Comparison of ENCODE assay signal across 8 cellular contexts in genomic region chr14:105421723-105422615, GRCh38. TPM values are rescaled to one million over a fixed set of nuclear protein-coding genes. Genes with fewer than 3 reads are reported as not detected.
DNase-seq lines count a peak whose midpoint lies in the region; ATAC-seq, FAIRE-seq and TF ChIP-seq lines count a peak whose summit lies in the region.
"Had no signal": no experiment of that assay in that cellular context is flagged by ENCODE, and none has a peak within 500 bp of the region (broad histone marks: within the 10 kb centered on the region; RNA-seq: fewer than 3 reads in every experiment).

No MANE protein-coding gene starts in this region.

- H3K4me3 ChIP-seq in GM23338 (peak overlapping the region; percentile 86; the same call in 1 of the 2 replicates), WI38 (ENCODE audit: low read depth, low read length) (peak overlapping the region; percentile 75), kidney (ENCODE audit: low read length in 2 of 2) (no peak overlapping the region)

- no peaks in the 10 kb centered on the region for H3K27me3 ChIP-seq in GM23338 (ENCODE audit: insufficient read depth)

- no peaks in the 10 kb centered on the region for H3K36me3 ChIP-seq in GM23338 (ENCODE audit: insufficient read depth)
- H3K36me3 ChIP-seq in kidney (ENCODE audit: control insufficient read depth in 1 of 2, insufficient read depth in 2 of 2, low read length in 2 of 2) = peaks cover 0 to 4% of the 10 kb centered on the region in 2 donors

- H3K9me3 Mint-ChIP-seq in GM23338 = no peaks in the 10 kb centered on the region; the same call in 2 of the 3 replicates
- peaks cover 11% of the 10 kb centered on the region for H3K9me3 Mint-ChIP-seq in glutamatergic neuron (ENCODE audit: unreplicated experiment)
- H3K9me3 Mint-ChIP-seq in stimulated activated memory B cell treated with anti-CD40 and anti-IgM and Interleukin-4, amounts not matched to agents 10 μg/mL and 1 μg/mL and 100 μg/mL, for 72 hours = no peaks in the 10 kb centered on the region

- TF ChIP-seq CTCF in GM23338 (conservative IDR thresholded peaks at IDR 0.05; ENCODE audit: low read depth in 2 of 2) (no peak), WI38 (IDR thresholded peaks at IDR 0.05; ENCODE audit: low read depth, low read length) (no peak), glutamatergic neuron (IDR thresholded peaks at IDR 0.05; ENCODE audit: partially characterized antibody, unreplicated experiment) (no peak), kidney (IDR thresholded peaks at IDR 0.05; ENCODE audit: borderline replicate concordance, extremely low read depth, insufficient read depth) (no peak)

- H3K27ac ChIP-seq in GM23338 (ENCODE audit: low read depth) = no peak overlapping the region
- H3K27ac ChIP-seq in kidney (ENCODE audit: low read depth in 2 of 2, low read length in 2 of 2) = no peak overlapping the region

- DNase-seq in GM23338 (ENCODE audit: low spot score) = no peak
- DNase-seq in glutamatergic neuron = no peak
- no peak for DNase-seq in HUDEP-2 (lab: John Stamatoyannopoulos, UW; ENCODE audit: unreplicated experiment in 76 of 76)
- no peak for DNase-seq in kidney
- DNase-seq: MV-4-11 had no signal

- peaks cover 70% of the 10 kb centered on the region for H3K79me2 ChIP-seq in GM23338 (replicated peaks; ENCODE audit: insufficient read depth)

- ATAC-seq in GM23338 (no peak), HG03175 (IDR thresholded peaks at IDR 0.05; ENCODE audit: unreplicated experiment) (no peak)
- ATAC-seq in stimulated activated memory B cell treated with anti-CD40 and anti-IgM and Interleukin-4, amounts not matched to agents 10 μg/mL and 1 μg/mL and 100 μg/mL, for 72 hours = peak; percentile 22

- peak overlapping the region; percentile 92; the same call in 1 of the 2 replicates for H3K4me2 ChIP-seq in GM23338

- H3K4me1 Mint-ChIP-seq in GM23338 = peaks cover 17% of the 10 kb centered on the region
- peaks cover 29% of the 10 kb centered on the region for H3K4me1 Mint-ChIP-seq in glutamatergic neuron (ENCODE audit: low read depth, unreplicated experiment)
- peaks cover 39% of the 10 kb centered on the region for H3K4me1 Mint-ChIP-seq in stimulated activated memory B cell treated with anti-CD40 and anti-IgM and Interleukin-4, amounts not matched to agents 10 μg/mL and 1 μg/mL and 100 μg/mL, for 72 hours

- H3K9ac ChIP-seq in kidney (ENCODE audit: low read length in 2 of 2) = no peak overlapping the region

- H3K27ac Mint-ChIP-seq in GM23338 (no peak overlapping the region), glutamatergic neuron (ENCODE audit: unreplicated experiment) (no peak overlapping the region)
- H3K27ac Mint-ChIP-seq in stimulated activated memory B cell treated with anti-CD40 and anti-IgM and Interleukin-4, amounts not matched to agents 10 μg/mL and 1 μg/mL and 100 μg/mL, for 72 hours = peak overlapping the region; percentile 89

- H3K27me3 Mint-ChIP-seq in GM23338 (ENCODE audit: insufficient read depth, low read depth, poor library complexity) (peaks cover 19% of the 10 kb centered on the region), glutamatergic neuron (ENCODE audit: unreplicated experiment) (peaks cover 9% of the 10 kb centered on the region)
- H3K27me3 Mint-ChIP-seq in stimulated activated memory B cell treated with anti-CD40 and anti-IgM and Interleukin-4, amounts not matched to agents 10 μg/mL and 1 μg/mL and 100 μg/mL, for 72 hours = peaks cover 14% of the 10 kb centered on the region

- intact Hi-C loops in kidney (cut with DNase I) = no loop called here

- H3K4me3 Mint-ChIP-seq in GM23338 (peak overlapping the region; percentile 94), glutamatergic neuron (ENCODE audit: unreplicated experiment) (peak overlapping the region; percentile 30)
- peak overlapping the region; percentile 95 for H3K4me3 Mint-ChIP-seq in stimulated activated memory B cell treated with anti-CD40 and anti-IgM and Interleukin-4, amounts not matched to agents 10 μg/mL and 1 μg/mL and 100 μg/mL, for 72 hours

- FAIRE-seq in kidney (lab: Jason Lieb, UNC) = no peak

- no peaks in the 10 kb centered on the region for H3K9me2 ChIP-seq in GM23338 (ENCODE audit: insufficient read depth)

- H3K36me3 Mint-ChIP-seq in GM23338 (ENCODE audit: low read depth) = peaks cover 28% of the 10 kb centered on the region
- peaks cover under 1% of the 10 kb centered on the region for H3K36me3 Mint-ChIP-seq in glutamatergic neuron (ENCODE audit: unreplicated experiment)
- peaks cover 13% of the 10 kb centered on the region for H3K36me3 Mint-ChIP-seq in stimulated activated memory B cell treated with anti-CD40 and anti-IgM and Interleukin-4, amounts not matched to agents 10 μg/mL and 1 μg/mL and 100 μg/mL, for 72 hours

- no peak overlapping the region for H2AFZ ChIP-seq in GM23338

- peaks cover 0 to 1% of the 10 kb centered on the region in 2 donors for H3K9me3 ChIP-seq in kidney (ENCODE audit: control insufficient read depth in 1 of 2, low read length in 2 of 2)

- peaks cover 18% of the 10 kb centered on the region for H3K4me1 ChIP-seq in GM23338 (ENCODE audit: insufficient read depth)
- H3K4me1 ChIP-seq in kidney (ENCODE audit: control insufficient read depth in 1 of 2, insufficient read depth in 1 of 2, low read depth in 1 of 2, low read length in 2 of 2) = peaks cover 0 to 19% of the 10 kb centered on the region in 2 donors

- H3F3A ChIP-seq in GM23338 (replicated peaks; ENCODE audit: low read depth) = no peaks in the 10 kb centered on the region

- peaks cover 38% of the 10 kb centered on the region for H4K20me1 ChIP-seq in GM23338 (replicated peaks; ENCODE audit: insufficient read depth)

TF ChIP-seq in GM23338, 12 proteins besides CTCF, POLR2A, EP300 and RAD21 (continues in another document):
- TF ChIP-seq STAT1 (IDR thresholded peaks at IDR 0.05; ENCODE audit: unreplicated experiment) (no peak), CREB1 (CRISPR knock-in tag; IDR thresholded peaks at IDR 0.05; ENCODE audit: low read depth) (no peak), POLR2AphosphoS5 (IDR thresholded peaks at IDR 0.05; ENCODE audit: low read depth) (no peak; the same call in 1 of the 2 replicates), ZNF331 (CRISPR knock-in tag; IDR thresholded peaks at IDR 0.05; ENCODE audit: low read depth) (no peak)

RNA-seq across cellular contexts. Expression of gene MTA1, which starts 2.3 kb away (rescaled TPM):
- 104 and 126 TPM in 2 replicates for total RNA-seq in GM23338 (2014; rRNA removed; shearing (Covaris generic))
- 53.3 and 63.2 TPM in 2 replicates for polyA plus RNA-seq in GM23338 (2016; fragmentation: Nextera tagmentation; extraction: Ambion mirVana)
- total RNA-seq in glutamatergic neuron (ENCODE audit: unreplicated experiment) = 261 TPM
- total RNA-seq in kidney = 112 TPM
- 30.4 TPM for polyA plus RNA-seq in kidney (ENCODE audit: insufficient read depth, low read depth, low replicate concordance)

RNA-seq across cellular contexts. Expression of gene TEX22, which starts 23.6 kb away (rescaled TPM):
- 0.21 and 0.54 TPM in 2 replicates for total RNA-seq in GM23338 (2014; rRNA removed; shearing (Covaris generic))
- polyA plus RNA-seq in GM23338 (2016; fragmentation: Nextera tagmentation; extraction: Ambion mirVana) (0.10 and 0.21 TPM in 2 replicates), kidney (ENCODE audit: insufficient read depth, low read depth, low replicate concordance) (1.5 TPM)
- total RNA-seq in glutamatergic neuron (ENCODE audit: unreplicated experiment) (2.7 TPM), kidney (3.3 TPM)

RNA-seq across cellular contexts. Expression of gene CRIP2, which starts 52.7 kb away (rescaled TPM):
- 3.4 and 5.0 TPM in 2 replicates for total RNA-seq in GM23338 (2014; rRNA removed; shearing (Covaris generic))
- polyA plus RNA-seq in GM23338 (2016; fragmentation: Nextera tagmentation; extraction: Ambion mirVana) (9.6 and 12.3 TPM in 2 replicates), kidney (ENCODE audit: insufficient read depth, low read depth, low replicate concordance) (338 TPM)
- total RNA-seq in glutamatergic neuron (ENCODE audit: unreplicated experiment) (78.5 TPM), kidney (357 TPM)

Comparison
In these comparisons a context has a peak if more than half of its experiments do, and no peak if none do; other contexts are left out.
1. H3K4me3 ChIP-seq: peak in GM23338 (single experiment) and WI38 (single experiment); none in kidney (0 of 2).
2. H3K4me3 Mint-ChIP-seq: peak in every context shown above with its lines; median percentile 95 in stimulated activated memory B cell treated with anti-CD40 and anti-IgM and Interleukin-4, amounts not matched to agents 10 μg/mL and 1 μg/mL and 100 μg/mL, for 72 hours; 94 in GM23338; 30 in glutamatergic neuron.
3. RNA of gene CRIP2, which starts 52.7 kb away (total RNA-seq): 357 TPM in kidney (single experiment) and 78.5 TPM in glutamatergic neuron (single experiment); 3.4 to 5.0 TPM in GM23338; every median in the first group is over 10 times any median in the second.